ENCODE assay signal across 1 cellular context in the genomic region with DNA sequence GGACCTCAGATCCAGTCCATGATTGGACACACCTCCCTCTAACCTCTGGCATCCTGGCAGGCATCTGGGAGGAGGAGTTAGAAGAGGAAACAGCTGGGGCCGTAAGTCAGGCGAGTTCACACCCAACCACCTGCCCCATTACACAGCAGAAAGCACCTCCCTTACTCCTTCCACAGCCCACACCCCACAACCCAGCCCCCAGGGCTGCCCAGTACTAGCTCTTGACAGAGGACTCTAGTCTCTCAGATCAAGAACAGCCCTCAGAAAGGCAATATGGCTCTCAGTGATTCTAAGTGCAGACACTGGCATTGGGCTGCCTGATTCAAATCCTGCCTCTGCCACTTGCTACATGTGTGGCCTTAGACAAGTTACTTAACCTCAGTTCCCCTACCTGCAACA.
TF ChIP-seq lines count a peak whose summit lies in the region.

No MANE protein-coding gene starts in this region.

TF ChIP-seq in GM23338, 12 proteins besides CTCF, POLR2A, EP300 and RAD21 (continued from another document):
- TF ChIP-seq, protein P1, sequence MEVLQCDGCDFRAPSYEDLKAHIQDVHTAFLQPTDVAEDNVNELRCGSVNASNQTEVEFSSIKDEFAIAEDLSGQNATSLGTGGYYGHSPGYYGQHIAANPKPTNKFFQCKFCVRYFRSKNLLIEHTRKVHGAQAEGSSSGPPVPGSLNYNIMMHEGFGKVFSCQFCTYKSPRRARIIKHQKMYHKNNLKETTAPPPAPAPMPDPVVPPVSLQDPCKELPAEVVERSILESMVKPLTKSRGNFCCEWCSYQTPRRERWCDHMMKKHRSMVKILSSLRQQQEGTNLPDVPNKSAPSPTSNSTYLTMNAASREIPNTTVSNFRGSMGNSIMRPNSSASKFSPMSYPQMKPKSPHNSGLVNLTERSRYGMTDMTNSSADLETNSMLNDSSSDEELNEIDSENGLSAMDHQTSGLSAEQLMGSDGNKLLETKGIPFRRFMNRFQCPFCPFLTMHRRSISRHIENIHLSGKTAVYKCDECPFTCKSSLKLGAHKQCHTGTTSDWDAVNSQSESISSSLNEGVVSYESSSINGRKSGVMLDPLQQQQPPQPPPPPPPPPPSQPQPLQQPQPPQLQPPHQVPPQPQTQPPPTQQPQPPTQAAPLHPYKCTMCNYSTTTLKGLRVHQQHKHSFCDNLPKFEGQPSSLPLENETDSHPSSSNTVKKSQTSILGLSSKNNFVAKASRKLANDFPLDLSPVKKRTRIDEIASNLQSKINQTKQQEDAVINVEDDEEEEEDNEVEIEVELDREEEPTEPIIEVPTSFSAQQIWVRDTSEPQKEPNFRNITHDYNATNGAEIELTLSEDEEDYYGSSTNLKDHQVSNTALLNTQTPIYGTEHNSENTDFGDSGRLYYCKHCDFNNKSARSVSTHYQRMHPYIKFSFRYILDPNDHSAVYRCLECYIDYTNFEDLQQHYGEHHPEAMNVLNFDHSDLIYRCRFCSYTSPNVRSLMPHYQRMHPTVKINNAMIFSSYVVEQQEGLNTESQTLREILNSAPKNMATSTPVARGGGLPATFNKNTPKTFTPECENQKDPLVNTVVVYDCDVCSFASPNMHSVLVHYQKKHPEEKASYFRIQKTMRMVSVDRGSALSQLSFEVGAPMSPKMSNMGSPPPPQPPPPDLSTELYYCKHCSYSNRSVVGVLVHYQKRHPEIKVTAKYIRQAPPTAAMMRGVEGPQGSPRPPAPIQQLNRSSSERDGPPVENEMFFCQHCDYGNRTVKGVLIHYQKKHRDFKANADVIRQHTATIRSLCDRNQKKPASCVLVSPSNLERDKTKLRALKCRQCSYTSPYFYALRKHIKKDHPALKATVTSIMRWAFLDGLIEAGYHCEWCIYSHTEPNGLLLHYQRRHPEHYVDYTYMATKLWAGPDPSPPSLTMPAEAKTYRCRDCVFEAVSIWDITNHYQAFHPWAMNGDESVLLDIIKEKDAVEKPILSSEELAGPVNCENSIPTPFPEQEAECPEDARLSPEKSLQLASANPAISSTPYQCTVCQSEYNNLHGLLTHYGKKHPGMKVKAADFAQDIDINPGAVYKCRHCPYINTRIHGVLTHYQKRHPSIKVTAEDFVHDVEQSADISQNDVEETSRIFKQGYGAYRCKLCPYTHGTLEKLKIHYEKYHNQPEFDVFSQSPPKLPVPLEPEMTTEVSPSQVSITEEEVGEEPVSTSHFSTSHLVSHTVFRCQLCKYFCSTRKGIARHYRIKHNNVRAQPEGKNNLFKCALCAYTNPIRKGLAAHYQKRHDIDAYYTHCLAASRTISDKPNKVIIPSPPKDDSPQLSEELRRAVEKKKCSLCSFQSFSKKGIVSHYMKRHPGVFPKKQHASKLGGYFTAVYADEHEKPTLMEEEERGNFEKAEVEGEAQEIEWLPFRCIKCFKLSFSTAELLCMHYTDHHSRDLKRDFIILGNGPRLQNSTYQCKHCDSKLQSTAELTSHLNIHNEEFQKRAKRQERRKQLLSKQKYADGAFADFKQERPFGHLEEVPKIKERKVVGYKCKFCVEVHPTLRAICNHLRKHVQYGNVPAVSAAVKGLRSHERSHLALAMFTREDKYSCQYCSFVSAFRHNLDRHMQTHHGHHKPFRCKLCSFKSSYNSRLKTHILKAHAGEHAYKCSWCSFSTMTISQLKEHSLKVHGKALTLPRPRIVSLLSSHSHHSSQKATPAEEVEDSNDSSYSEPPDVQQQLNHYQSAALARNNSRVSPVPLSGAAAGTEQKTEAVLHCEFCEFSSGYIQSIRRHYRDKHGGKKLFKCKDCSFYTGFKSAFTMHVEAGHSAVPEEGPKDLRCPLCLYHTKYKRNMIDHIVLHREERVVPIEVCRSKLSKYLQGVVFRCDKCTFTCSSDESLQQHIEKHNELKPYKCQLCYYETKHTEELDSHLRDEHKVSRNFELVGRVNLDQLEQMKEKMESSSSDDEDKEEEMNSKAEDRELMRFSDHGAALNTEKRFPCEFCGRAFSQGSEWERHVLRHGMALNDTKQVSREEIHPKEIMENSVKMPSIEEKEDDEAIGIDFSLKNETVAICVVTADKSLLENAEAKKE (CRISPR knock-in tag; IDR thresholded peaks at IDR 0.05) = no peak
- TF ChIP-seq EZH2phosphoT487 (IDR thresholded peaks at IDR 0.05; ENCODE audit: unreplicated experiment) (no peak), STAT1 (IDR thresholded peaks at IDR 0.05; ENCODE audit: unreplicated experiment) (no peak), ZNF114 (CRISPR knock-in tag; IDR thresholded peaks at IDR 0.05) (no peak), POLR2AphosphoS5 (IDR thresholded peaks at IDR 0.05; ENCODE audit: low read depth) (no peak), JUNB (IDR thresholded peaks at IDR 0.05; ENCODE audit: unreplicated experiment) (no peak), EZH2 (IDR thresholded peaks at IDR 0.05; ENCODE audit: low read depth, unreplicated experiment) (no peak), CREB1 (CRISPR knock-in tag; IDR thresholded peaks at IDR 0.05; ENCODE audit: low read depth) (no peak), ZNF331 (CRISPR knock-in tag; IDR thresholded peaks at IDR 0.05; ENCODE audit: low read depth) (no peak)
- TF ChIP-seq, protein P2, sequence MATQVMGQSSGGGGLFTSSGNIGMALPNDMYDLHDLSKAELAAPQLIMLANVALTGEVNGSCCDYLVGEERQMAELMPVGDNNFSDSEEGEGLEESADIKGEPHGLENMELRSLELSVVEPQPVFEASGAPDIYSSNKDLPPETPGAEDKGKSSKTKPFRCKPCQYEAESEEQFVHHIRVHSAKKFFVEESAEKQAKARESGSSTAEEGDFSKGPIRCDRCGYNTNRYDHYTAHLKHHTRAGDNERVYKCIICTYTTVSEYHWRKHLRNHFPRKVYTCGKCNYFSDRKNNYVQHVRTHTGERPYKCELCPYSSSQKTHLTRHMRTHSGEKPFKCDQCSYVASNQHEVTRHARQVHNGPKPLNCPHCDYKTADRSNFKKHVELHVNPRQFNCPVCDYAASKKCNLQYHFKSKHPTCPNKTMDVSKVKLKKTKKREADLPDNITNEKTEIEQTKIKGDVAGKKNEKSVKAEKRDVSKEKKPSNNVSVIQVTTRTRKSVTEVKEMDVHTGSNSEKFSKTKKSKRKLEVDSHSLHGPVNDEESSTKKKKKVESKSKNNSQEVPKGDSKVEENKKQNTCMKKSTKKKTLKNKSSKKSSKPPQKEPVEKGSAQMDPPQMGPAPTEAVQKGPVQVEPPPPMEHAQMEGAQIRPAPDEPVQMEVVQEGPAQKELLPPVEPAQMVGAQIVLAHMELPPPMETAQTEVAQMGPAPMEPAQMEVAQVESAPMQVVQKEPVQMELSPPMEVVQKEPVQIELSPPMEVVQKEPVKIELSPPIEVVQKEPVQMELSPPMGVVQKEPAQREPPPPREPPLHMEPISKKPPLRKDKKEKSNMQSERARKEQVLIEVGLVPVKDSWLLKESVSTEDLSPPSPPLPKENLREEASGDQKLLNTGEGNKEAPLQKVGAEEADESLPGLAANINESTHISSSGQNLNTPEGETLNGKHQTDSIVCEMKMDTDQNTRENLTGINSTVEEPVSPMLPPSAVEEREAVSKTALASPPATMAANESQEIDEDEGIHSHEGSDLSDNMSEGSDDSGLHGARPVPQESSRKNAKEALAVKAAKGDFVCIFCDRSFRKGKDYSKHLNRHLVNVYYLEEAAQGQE (IDR thresholded peaks at IDR 0.05; ENCODE audit: unreplicated experiment) = no peak
- TF ChIP-seq, protein P3, sequence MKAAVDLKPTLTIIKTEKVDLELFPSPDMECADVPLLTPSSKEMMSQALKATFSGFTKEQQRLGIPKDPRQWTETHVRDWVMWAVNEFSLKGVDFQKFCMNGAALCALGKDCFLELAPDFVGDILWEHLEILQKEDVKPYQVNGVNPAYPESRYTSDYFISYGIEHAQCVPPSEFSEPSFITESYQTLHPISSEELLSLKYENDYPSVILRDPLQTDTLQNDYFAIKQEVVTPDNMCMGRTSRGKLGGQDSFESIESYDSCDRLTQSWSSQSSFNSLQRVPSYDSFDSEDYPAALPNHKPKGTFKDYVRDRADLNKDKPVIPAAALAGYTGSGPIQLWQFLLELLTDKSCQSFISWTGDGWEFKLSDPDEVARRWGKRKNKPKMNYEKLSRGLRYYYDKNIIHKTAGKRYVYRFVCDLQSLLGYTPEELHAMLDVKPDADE (IDR thresholded peaks at IDR 0.05) = no peak
